ENCODE assay signal across 1 cellular context in the genomic region with DNA sequence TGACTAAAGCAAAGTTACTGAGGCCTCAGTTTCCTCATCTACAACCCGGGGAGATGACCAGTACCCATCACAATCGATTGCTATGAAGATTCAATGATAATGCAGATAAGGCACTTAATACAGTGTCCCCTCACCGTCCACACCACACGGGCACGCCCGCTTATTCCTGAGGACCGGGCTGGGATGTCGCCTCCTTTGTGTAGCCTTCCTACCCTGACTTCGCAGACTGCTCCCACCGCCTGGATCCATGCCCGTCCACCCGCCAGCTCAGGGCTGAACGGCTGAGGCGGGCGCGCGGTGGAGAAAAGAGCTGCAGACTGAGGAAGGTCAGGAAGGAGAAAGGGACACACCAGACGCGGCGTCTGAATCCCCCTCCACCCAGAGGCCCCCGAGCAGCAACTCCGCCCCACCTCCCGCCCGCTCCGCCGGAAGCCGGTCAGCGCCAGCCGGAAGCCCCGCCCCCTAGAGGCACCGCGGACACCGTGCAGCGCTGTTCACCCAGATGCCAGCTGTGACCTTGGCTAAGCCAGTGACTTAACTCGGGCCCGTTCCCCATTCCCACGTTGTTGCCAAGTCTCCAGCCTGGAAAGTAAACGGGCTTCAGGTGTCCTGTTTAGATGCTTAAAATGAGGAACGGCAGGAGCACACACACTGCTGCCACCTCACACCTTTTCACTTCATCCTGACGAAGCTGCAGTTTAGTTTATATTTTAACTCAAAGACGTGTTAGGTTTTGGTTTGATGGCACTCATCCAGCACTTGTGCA.
TF ChIP-seq lines count a peak whose summit lies in the region.

A gene (minus strand): TSS at position 403 of the 766 bp plus-strand sequence.

TF ChIP-seq in HEK293, 187 proteins besides CTCF, POLR2A, EP300 and RAD21 (continued from another document and continues in another):
- TF ChIP-seq, protein P1, sequence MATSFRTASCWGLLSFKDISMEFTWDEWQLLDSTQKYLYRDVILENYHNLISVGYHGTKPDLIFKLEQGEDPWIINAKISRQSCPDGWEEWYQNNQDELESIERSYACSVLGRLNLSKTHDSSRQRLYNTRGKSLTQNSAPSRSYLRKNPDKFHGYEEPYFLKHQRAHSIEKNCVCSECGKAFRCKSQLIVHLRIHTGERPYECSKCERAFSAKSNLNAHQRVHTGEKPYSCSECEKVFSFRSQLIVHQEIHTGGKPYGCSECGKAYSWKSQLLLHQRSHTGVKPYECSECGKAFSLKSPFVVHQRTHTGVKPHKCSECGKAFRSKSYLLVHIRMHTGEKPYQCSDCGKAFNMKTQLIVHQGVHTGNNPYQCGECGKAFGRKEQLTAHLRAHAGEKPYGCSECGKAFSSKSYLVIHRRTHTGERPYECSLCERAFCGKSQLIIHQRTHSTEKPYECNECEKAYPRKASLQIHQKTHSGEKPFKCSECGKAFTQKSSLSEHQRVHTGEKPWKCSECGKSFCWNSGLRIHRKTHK (tag by site-specific recombination; IDR thresholded peaks at IDR 0.05), result no peak
- peak; percentile 30; the same call in 1 of the 2 replicates for TF ChIP-seq ZFP69B (tag by site-specific recombination; IDR thresholded peaks at IDR 0.05)
- TF ChIP-seq, protein P2, sequence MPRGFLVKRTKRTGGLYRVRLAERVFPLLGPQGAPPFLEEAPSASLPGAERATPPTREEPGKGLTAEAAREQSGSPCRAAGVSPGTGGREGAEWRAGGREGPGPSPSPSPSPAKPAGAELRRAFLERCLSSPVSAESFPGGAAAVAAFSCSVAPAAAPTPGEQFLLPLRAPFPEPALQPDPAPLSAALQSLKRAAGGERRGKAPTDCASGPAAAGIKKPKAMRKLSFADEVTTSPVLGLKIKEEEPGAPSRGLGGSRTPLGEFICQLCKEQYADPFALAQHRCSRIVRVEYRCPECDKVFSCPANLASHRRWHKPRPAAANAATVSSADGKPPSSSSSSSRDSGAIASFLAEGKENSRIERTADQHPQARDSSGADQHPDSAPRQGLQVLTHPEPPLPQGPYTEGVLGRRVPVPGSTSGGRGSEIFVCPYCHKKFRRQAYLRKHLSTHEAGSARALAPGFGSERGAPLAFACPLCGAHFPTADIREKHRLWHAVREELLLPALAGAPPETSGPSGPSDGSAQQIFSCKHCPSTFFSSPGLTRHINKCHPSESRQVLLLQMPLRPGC (tag by site-specific recombination; IDR thresholded peaks at IDR 0.05), result peak; percentile 47; the same call in 1 of the 2 replicates
- TF ChIP-seq ZNF791 (tag by site-specific recombination; IDR thresholded peaks at IDR 0.05), result no peak
- no peak; the same call in 1 of the 2 replicates for TF ChIP-seq KLF7 (tag by site-specific recombination; IDR thresholded peaks at IDR 0.05; ENCODE audit: borderline replicate concordance)
- no peak for TF ChIP-seq ZNF157 (tag by site-specific recombination; IDR thresholded peaks at IDR 0.05)
- no peak for TF ChIP-seq ZNF558 (tag by site-specific recombination; IDR thresholded peaks at IDR 0.05)
- no peak; the same call in 1 of the 2 replicates for TF ChIP-seq FEZF1 (tag by site-specific recombination; IDR thresholded peaks at IDR 0.05)
- TF ChIP-seq ZNF19 (tag by site-specific recombination; IDR thresholded peaks at IDR 0.05; ENCODE audit: low read depth), result no peak
- no peak for TF ChIP-seq ZNF221 (tag by site-specific recombination; IDR thresholded peaks at IDR 0.05; ENCODE audit: borderline replicate concordance)
- TF ChIP-seq ZNF785 (tag by site-specific recombination; IDR thresholded peaks at IDR 0.05), result no peak
- no peak for TF ChIP-seq MEIS1 (CRISPR knock-in tag; IDR thresholded peaks at IDR 0.05; ENCODE audit: borderline replicate concordance)
- no peak for TF ChIP-seq GLIS2 (tag by site-specific recombination; IDR thresholded peaks at IDR 0.05)
- TF ChIP-seq ZNF76 (tag by site-specific recombination; IDR thresholded peaks at IDR 0.05; ENCODE audit: borderline replicate concordance, low read depth), result peak; percentile 57; the same call in 1 of the 2 replicates
- TF ChIP-seq ZNF311 (tag by site-specific recombination; IDR thresholded peaks at IDR 0.05; ENCODE audit: borderline replicate concordance), result no peak
- no peak for TF ChIP-seq ZNF529 (tag by site-specific recombination; IDR thresholded peaks at IDR 0.05; ENCODE audit: insufficient replicate concordance)
- TF ChIP-seq, protein P3, sequence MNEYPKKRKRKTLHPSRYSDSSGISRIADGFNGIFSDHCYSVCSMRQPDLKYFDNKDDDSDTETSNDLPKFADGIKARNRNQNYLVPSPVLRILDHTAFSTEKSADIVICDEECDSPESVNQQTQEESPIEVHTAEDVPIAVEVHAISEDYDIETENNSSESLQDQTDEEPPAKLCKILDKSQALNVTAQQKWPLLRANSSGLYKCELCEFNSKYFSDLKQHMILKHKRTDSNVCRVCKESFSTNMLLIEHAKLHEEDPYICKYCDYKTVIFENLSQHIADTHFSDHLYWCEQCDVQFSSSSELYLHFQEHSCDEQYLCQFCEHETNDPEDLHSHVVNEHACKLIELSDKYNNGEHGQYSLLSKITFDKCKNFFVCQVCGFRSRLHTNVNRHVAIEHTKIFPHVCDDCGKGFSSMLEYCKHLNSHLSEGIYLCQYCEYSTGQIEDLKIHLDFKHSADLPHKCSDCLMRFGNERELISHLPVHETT (tag by site-specific recombination; IDR thresholded peaks at IDR 0.05), result 0 out of 2 replicates have a peak, but pooled peaks have one; percentile 41
- no peak for TF ChIP-seq ZNF654 (tag by site-specific recombination; IDR thresholded peaks at IDR 0.05; ENCODE audit: low read depth)
- TF ChIP-seq, protein P4, sequence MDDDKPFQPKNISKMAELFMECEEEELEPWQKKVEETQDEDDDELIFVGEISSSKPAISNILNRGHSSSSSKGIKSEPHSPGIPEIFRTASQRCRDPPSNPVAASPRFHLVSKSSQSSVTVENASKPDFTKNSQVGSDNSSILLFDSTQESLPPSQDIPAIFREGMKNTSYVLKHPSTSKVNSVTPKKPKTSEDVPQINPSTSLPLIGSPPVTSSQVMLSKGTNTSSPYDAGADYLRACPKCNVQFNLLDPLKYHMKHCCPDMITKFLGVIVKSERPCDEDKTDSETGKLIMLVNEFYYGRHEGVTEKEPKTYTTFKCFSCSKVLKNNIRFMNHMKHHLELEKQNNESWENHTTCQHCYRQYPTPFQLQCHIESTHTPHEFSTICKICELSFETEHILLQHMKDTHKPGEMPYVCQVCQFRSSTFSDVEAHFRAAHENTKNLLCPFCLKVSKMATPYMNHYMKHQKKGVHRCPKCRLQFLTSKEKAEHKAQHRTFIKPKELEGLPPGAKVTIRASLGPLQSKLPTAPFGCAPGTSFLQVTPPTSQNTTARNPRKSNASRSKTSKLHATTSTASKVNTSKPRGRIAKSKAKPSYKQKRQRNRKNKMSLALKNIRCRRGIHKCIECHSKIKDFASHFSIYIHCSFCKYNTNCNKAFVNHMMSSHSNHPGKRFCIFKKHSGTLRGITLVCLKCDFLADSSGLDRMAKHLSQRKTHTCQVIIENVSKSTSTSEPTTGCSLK (tag by site-specific recombination; IDR thresholded peaks at IDR 0.05), result no peak
- TF ChIP-seq ZNF843 (tag by site-specific recombination; IDR thresholded peaks at IDR 0.05), result no peak
- TF ChIP-seq, protein P5, sequence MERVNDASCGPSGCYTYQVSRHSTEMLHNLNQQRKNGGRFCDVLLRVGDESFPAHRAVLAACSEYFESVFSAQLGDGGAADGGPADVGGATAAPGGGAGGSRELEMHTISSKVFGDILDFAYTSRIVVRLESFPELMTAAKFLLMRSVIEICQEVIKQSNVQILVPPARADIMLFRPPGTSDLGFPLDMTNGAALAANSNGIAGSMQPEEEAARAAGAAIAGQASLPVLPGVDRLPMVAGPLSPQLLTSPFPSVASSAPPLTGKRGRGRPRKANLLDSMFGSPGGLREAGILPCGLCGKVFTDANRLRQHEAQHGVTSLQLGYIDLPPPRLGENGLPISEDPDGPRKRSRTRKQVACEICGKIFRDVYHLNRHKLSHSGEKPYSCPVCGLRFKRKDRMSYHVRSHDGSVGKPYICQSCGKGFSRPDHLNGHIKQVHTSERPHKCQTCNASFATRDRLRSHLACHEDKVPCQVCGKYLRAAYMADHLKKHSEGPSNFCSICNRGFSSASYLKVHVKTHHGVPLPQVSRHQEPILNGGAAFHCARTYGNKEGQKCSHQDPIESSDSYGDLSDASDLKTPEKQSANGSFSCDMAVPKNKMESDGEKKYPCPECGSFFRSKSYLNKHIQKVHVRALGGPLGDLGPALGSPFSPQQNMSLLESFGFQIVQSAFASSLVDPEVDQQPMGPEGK (tag by site-specific recombination; IDR thresholded peaks at IDR 0.05), result peak; percentile 97
- peak; percentile 75 for TF ChIP-seq MZF1 (tag by site-specific recombination; IDR thresholded peaks at IDR 0.05; ENCODE audit: borderline replicate concordance)
- no peak for TF ChIP-seq ZNF830 (tag by site-specific recombination; IDR thresholded peaks at IDR 0.05; ENCODE audit: low read depth)
- no peak for TF ChIP-seq ZSCAN16 (tag by site-specific recombination; IDR thresholded peaks at IDR 0.05)
- no peak; the same call in none of the 2 replicates for TF ChIP-seq ZBTB17 (tag by site-specific recombination; IDR thresholded peaks at IDR 0.05)
- TF ChIP-seq ZNF768 (tag by site-specific recombination; IDR thresholded peaks at IDR 0.05), result no peak; the same call in 1 of the 2 replicates
- TF ChIP-seq, protein P6, sequence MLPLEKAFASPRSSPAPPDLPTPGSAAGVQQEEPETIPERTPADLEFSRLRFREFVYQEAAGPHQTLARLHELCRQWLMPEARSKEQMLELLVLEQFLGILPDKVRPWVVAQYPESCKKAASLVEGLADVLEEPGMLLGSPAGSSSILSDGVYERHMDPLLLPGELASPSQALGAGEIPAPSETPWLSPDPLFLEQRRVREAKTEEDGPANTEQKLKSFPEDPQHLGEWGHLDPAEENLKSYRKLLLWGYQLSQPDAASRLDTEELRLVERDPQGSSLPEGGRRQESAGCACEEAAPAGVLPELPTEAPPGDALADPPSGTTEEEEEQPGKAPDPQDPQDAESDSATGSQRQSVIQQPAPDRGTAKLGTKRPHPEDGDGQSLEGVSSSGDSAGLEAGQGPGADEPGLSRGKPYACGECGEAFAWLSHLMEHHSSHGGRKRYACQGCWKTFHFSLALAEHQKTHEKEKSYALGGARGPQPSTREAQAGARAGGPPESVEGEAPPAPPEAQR (tag by site-specific recombination; IDR thresholded peaks at IDR 0.05), result no peak
- 0 out of 2 replicates have a peak, but pooled peaks have one; percentile 57 for TF ChIP-seq ZSCAN30 (tag by site-specific recombination; IDR thresholded peaks at IDR 0.05)
- no peak for TF ChIP-seq ZNF677 (tag by site-specific recombination; IDR thresholded peaks at IDR 0.05)
- TF ChIP-seq ZNF544 (tag by site-specific recombination; IDR thresholded peaks at IDR 0.05), result no peak
- TF ChIP-seq ZNF423 (tag by site-specific recombination; IDR thresholded peaks at IDR 0.05), result no peak
- TF ChIP-seq, protein P7, sequence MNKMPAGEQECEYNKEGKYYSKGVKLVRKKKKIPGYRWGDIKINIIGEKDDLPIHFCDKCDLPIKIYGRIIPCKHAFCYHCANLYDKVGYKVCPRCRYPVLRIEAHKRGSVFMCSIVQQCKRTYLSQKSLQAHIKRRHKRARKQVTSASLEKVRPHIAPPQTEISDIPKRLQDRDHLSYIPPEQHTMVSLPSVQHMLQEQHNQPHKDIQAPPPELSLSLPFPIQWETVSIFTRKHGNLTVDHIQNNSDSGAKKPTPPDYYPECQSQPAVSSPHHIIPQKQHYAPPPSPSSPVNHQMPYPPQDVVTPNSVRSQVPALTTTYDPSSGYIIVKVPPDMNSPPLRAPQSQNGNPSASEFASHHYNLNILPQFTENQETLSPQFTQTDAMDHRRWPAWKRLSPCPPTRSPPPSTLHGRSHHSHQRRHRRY (tag by site-specific recombination; IDR thresholded peaks at IDR 0.05), result no peak
- TF ChIP-seq ZNF530 (tag by site-specific recombination; IDR thresholded peaks at IDR 0.05; ENCODE audit: low read depth), result no peak
- no peak for TF ChIP-seq ZBTB21 (tag by site-specific recombination; IDR thresholded peaks at IDR 0.05)
- peak; percentile 70 for TF ChIP-seq ZNF561 (tag by site-specific recombination; IDR thresholded peaks at IDR 0.05; ENCODE audit: borderline replicate concordance)
- 0 out of 2 replicates have a peak, but pooled peaks have one; percentile 13 for TF ChIP-seq OVOL3 (tag by site-specific recombination; IDR thresholded peaks at IDR 0.05)
- TF ChIP-seq YY2 (tag by site-specific recombination; IDR thresholded peaks at IDR 0.05), result no peak
- 0 out of 2 replicates have a peak, but pooled peaks have one; percentile 29 for TF ChIP-seq ZBTB48 (tag by site-specific recombination; IDR thresholded peaks at IDR 0.05)
- no peak for TF ChIP-seq ZNF132 (tag by site-specific recombination; IDR thresholded peaks at IDR 0.05; ENCODE audit: borderline replicate concordance)
- TF ChIP-seq ZNF776 (tag by site-specific recombination; IDR thresholded peaks at IDR 0.05; ENCODE audit: borderline replicate concordance), result no peak
- TF ChIP-seq ZNF621 (tag by site-specific recombination; IDR thresholded peaks at IDR 0.05), result no peak
- TF ChIP-seq, protein P8, sequence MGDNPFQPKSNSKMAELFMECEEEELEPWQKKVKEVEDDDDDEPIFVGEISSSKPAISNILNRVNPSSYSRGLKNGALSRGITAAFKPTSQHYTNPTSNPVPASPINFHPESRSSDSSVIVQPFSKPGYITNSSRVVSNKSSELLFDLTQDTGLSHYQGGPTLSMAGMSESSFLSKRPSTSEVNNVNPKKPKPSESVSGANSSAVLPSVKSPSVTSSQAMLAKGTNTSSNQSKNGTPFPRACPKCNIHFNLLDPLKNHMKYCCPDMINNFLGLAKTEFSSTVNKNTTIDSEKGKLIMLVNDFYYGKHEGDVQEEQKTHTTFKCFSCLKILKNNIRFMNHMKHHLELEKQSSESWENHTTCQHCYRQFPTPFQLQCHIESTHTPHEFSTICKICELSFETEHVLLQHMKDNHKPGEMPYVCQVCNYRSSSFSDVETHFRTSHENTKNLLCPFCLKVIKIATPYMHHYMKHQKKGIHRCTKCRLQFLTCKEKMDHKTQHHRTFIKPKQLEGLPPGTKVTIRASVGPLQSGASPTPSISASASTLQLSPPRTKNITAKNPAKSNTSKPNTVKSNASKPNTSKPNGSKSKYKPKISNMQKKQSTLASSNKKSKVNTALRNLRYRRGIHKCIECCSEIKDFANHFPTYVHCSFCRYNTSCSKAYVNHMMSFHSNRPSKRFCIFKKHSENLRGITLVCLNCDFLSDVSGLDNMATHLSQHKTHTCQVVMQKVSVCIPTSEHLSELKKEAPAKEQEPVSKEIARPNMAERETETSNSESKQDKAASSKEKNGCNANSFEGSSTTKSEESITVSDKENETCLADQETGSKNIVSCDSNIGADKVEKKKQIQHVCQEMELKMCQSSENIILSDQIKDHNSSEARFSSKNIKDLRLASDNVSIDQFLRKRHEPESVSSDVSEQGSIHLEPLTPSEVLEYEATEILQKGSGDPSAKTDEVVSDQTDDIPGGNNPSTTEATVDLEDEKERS (tag by site-specific recombination; IDR thresholded peaks at IDR 0.05), result no peak
- TF ChIP-seq ZNF596 (tag by site-specific recombination; IDR thresholded peaks at IDR 0.05), result no peak
- TF ChIP-seq, protein P9, sequence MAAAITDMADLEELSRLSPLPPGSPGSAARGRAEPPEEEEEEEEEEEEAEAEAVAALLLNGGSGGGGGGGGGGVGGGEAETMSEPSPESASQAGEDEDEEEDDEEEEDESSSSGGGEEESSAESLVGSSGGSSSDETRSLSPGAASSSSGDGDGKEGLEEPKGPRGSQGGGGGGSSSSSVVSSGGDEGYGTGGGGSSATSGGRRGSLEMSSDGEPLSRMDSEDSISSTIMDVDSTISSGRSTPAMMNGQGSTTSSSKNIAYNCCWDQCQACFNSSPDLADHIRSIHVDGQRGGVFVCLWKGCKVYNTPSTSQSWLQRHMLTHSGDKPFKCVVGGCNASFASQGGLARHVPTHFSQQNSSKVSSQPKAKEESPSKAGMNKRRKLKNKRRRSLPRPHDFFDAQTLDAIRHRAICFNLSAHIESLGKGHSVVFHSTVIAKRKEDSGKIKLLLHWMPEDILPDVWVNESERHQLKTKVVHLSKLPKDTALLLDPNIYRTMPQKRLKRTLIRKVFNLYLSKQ (tag by site-specific recombination; IDR thresholded peaks at IDR 0.05; ENCODE audit: borderline replicate concordance), result no peak
